In genomic region chr3:85050806-85051205, GRCh38 we compare ENCODE assay signal across 21 cellular contexts.
"Had no signal": no experiment of that assay in that cellular context is flagged by ENCODE, and none has a peak within 500 bp of the region (broad histone marks: within the 10 kb centered on the region; RNA-seq: fewer than 3 reads in every experiment).

No MANE protein-coding gene starts in this region.

- H3K4me1 ChIP-seq: esophagus squamous epithelium, testis, tibial artery had no signal

- H3K36me3 Mint-ChIP-seq: naive thymus-derived CD8-positive, alpha-beta T cell; stimulated activated effector memory CD8-positive, alpha-beta T cell treated with anti-CD3 and anti-CD28 coated beads, Interleukin-12 subunit alpha, Interleukin-12 subunit beta, amount 100 ng/mL, for 72 hours; type B pancreatic cell had no signal

- H3K4me1 Mint-ChIP-seq: naive thymus-derived CD8-positive, alpha-beta T cell; nephron progenitor cell; stimulated activated effector memory CD8-positive, alpha-beta T cell treated with anti-CD3 and anti-CD28 coated beads, Interleukin-12 subunit alpha, Interleukin-12 subunit beta, amount 100 ng/mL, for 72 hours had no signal

- H3K27me3 ChIP-seq: esophagus squamous epithelium, sigmoid colon, testis, tibial artery had no signal

- H3K36me3 ChIP-seq: esophagus squamous epithelium, sigmoid colon, tibial artery had no signal

- H3K9me3 ChIP-seq: esophagus squamous epithelium, psoas muscle, sigmoid colon, testis, tibial artery had no signal

- DNase-seq: dermis blood vessel endothelial cell; effector memory CD4-positive, alpha-beta T cell; erythroblast; esophagus squamous epithelium; foreskin melanocyte; mesendoderm; naive thymus-derived CD8-positive, alpha-beta T cell; nephron progenitor cell; nucleus accumbens; posterior cingulate gyrus; psoas muscle; sigmoid colon; stimulated activated CD4-positive, alpha-beta T cell treated with anti-CD3 and anti-CD28 coated beads, Interleukin-2, amount 100 ng/mL, for 24 hours; stimulated activated CD4-positive, alpha-beta T cell treated with anti-CD3 and anti-CD28 coated beads, Interleukin-4, amount 100 ng/mL, for 24 hours; stimulated activated naive CD8-positive, alpha-beta T cell treated with anti-CD3 and anti-CD28 coated beads, Interleukin-15, Interleukin-2, amounts not matched to agents 100 U/mL and 50 U/mL, for 24 hours; testis; tibial artery had no signal

- ATAC-seq: naive thymus-derived CD8-positive, alpha-beta T cell; right cardiac atrium; stimulated activated effector memory CD8-positive, alpha-beta T cell treated with anti-CD3 and anti-CD28 coated beads, Interleukin-12 subunit alpha, Interleukin-12 subunit beta, amount 100 ng/mL, for 72 hours; stimulated activated naive CD8-positive, alpha-beta T cell treated with anti-CD3 and anti-CD28 coated beads, Interleukin-15, Interleukin-2, amounts not matched to agents 100 U/mL and 50 U/mL, for 24 hours had no signal

- H3K4me3 ChIP-seq: coronary artery, esophagus squamous epithelium, psoas muscle, sigmoid colon, testis, tibial artery had no signal

- H3K27ac Mint-ChIP-seq: naive thymus-derived CD8-positive, alpha-beta T cell; nephron progenitor cell; stimulated activated effector memory CD8-positive, alpha-beta T cell treated with anti-CD3 and anti-CD28 coated beads, Interleukin-12 subunit alpha, Interleukin-12 subunit beta, amount 100 ng/mL, for 72 hours; type B pancreatic cell had no signal

- H3K27me3 Mint-ChIP-seq: naive thymus-derived CD8-positive, alpha-beta T cell; type B pancreatic cell had no signal

- H3K4me3 Mint-ChIP-seq: naive thymus-derived CD8-positive, alpha-beta T cell; nephron progenitor cell; stimulated activated effector memory CD8-positive, alpha-beta T cell treated with anti-CD3 and anti-CD28 coated beads, Interleukin-12 subunit alpha, Interleukin-12 subunit beta, amount 100 ng/mL, for 72 hours; type B pancreatic cell had no signal

- H3K27ac ChIP-seq: coronary artery, esophagus squamous epithelium, psoas muscle, sigmoid colon, testis, tibial artery had no signal

- H3K9me3 Mint-ChIP-seq: nephron progenitor cell, type B pancreatic cell had no signal
